Comparison of ENCODE assay signal across 19 cellular contexts in genomic region chr2:43738257-43738656, GRCh38. TPM values are rescaled to one million over a fixed set of nuclear protein-coding genes. Genes with fewer than 3 reads are reported as not detected.
DNase-seq lines count a peak whose midpoint lies in the region; ATAC-seq, FAIRE-seq and TF ChIP-seq lines count a peak whose summit lies in the region.
"Had no signal": no experiment of that assay in that cellular context is flagged by ENCODE, and none has a peak within 500 bp of the region (broad histone marks: within the 10 kb centered on the region; RNA-seq: fewer than 3 reads in every experiment).

No MANE protein-coding gene starts in this region.

- peak overlapping the region; percentile 89 for H3K27ac Mint-ChIP-seq in chondrocyte (ENCODE audit: unreplicated experiment)
- H3K27ac Mint-ChIP-seq: B cell; CD8-positive, alpha-beta T cell; H9 had no signal

- no peak for DNase-seq in A549 (ENCODE audit: low read depth in 1 of 2, low spot score in 1 of 2)
- no peak for DNase-seq in SK-N-SH
- no peak for DNase-seq in chondrocyte (ENCODE audit: low spot score)
- DNase-seq in osteoblast (ENCODE audit: insufficient read length, low spot score, missing footprints) = no peak
- DNase-seq in NCI-H524 (lab: John Stamatoyannopoulos, UW) = no peak
- no peak for DNase-seq in mesenteric fat pad (ENCODE audit: low spot score)
- DNase-seq in kidney = no peak
- DNase-seq: Calu3; CD8-positive, alpha-beta T cell; DMS 273 treated with DMSO at 0.1 percent for 48 hours; DMS53; DND-41; EL; H9 had no signal

- TF ChIP-seq EP300 in A549 (IDR thresholded peaks at IDR 0.05) = no peak
- no peak for TF ChIP-seq EP300 in SK-N-SH (IDR thresholded peaks at IDR 0.05; ENCODE audit: borderline replicate concordance in 1 of 2, low read depth in 1 of 2, low read length in 1 of 2)

- H3K9me3 ChIP-seq in A549 (no peaks in the 10 kb centered on the region), SK-N-SH (no peaks in the 10 kb centered on the region), osteoblast (ENCODE audit: low read depth, low read length) (no peaks in the 10 kb centered on the region), kidney (ENCODE audit: control insufficient read depth in 1 of 2, low read length in 2 of 2) (no peaks in the 10 kb centered on the region)
- H3K9me3 ChIP-seq: BLaER1 treated with 17β-estradiol and CSF1 and Interleukin-3, amounts not matched to agents 10 nM and 100 nM had no signal

- POLR2A ChIA-PET in A549 (lab: Yijun Ruan, JAX) (no interaction called here), SK-N-SH (lab: Yijun Ruan, JAX) (no interaction called here)

- H3K4me2 ChIP-seq in A549 (no peak overlapping the region), SK-N-SH (0 out of 2 replicates have a peak overlapping the region, but pooled peaks have one; percentile 1), osteoblast (ENCODE audit: insufficient read depth, low read length) (peak overlapping the region; percentile 63)
- H3K4me2 ChIP-seq: BLaER1 treated with 17β-estradiol and CSF1 and Interleukin-3, amounts not matched to agents 10 nM and 100 nM had no signal

- peaks cover 14% of the 10 kb centered on the region; the same call in 2 of the 3 replicates for H3K4me1 ChIP-seq in A549
- peaks cover 0 to 9% of the 10 kb centered on the region in 2 experiments; a peak in 3 of 4 replicates for H3K4me1 ChIP-seq in SK-N-SH (ENCODE audit: control insufficient read depth in 1 of 2, insufficient read depth in 2 of 2, low read depth in 1 of 2, low read length in 1 of 2)
- H3K4me1 ChIP-seq in osteoblast (ENCODE audit: insufficient read depth, low read length) = peaks cover 22% of the 10 kb centered on the region
- peaks cover 0 to 4% of the 10 kb centered on the region in 2 donors for H3K4me1 ChIP-seq in kidney (ENCODE audit: control insufficient read depth in 1 of 2, insufficient read depth in 1 of 2, low read depth in 1 of 2, low read length in 2 of 2)
- H3K4me1 ChIP-seq: BLaER1 treated with 17β-estradiol and CSF1 and Interleukin-3, amounts not matched to agents 10 nM and 100 nM had no signal

- H3F3A ChIP-seq in SK-N-SH (replicated peaks; ENCODE audit: insufficient read depth) = peaks cover 5% of the 10 kb centered on the region

- H3K27me3 ChIP-seq in SK-N-SH (ENCODE audit: insufficient read depth) (no peaks in the 10 kb centered on the region), osteoblast (ENCODE audit: insufficient read depth, low read length) (no peaks in the 10 kb centered on the region)
- H3K27me3 ChIP-seq: BLaER1 treated with 17β-estradiol and CSF1 and Interleukin-3, amounts not matched to agents 10 nM and 100 nM had no signal

- no peaks in the 10 kb centered on the region for H3K9me2 ChIP-seq in SK-N-SH

- TF ChIP-seq RAD21 in A549 (conservative IDR thresholded peaks at IDR 0.05 in 1 of 2, IDR thresholded peaks at IDR 0.05 in 1 of 2) = no peak
- no peak for TF ChIP-seq RAD21 in SK-N-SH (IDR thresholded peaks at IDR 0.05; ENCODE audit: low read length)

- H3K4me1 Mint-ChIP-seq in chondrocyte (ENCODE audit: low read depth) = peaks cover 32% of the 10 kb centered on the region
- H3K4me1 Mint-ChIP-seq: B cell had no signal

- H3K79me2 ChIP-seq in SK-N-SH (ENCODE audit: insufficient read depth) (no peaks in the 10 kb centered on the region), osteoblast (ENCODE audit: insufficient read depth, low read length) (no peaks in the 10 kb centered on the region)

- H4K20me1 ChIP-seq in SK-N-SH (ENCODE audit: insufficient read depth) (no peaks in the 10 kb centered on the region), osteoblast (ENCODE audit: insufficient read depth, low read length) (no peaks in the 10 kb centered on the region)
- H4K20me1 ChIP-seq: BLaER1 treated with 17β-estradiol and CSF1 and Interleukin-3, amounts not matched to agents 10 nM and 100 nM had no signal

- H3K36me3 Mint-ChIP-seq in chondrocyte (ENCODE audit: low read depth) = peaks cover under 1% of the 10 kb centered on the region
- H3K36me3 Mint-ChIP-seq: CD8-positive, alpha-beta T cell had no signal

- H3K27me3 Mint-ChIP-seq in chondrocyte (ENCODE audit: low read depth) = no peaks in the 10 kb centered on the region

- H3K27ac ChIP-seq in A549 = no peak overlapping the region
- H3K27ac ChIP-seq in SK-N-SH (ENCODE audit: low read depth in 2 of 2, low read length in 1 of 2) = peak overlapping the region in 1 of 2 experiments; percentile 63; a peak in 2 of 4 replicates
- peak overlapping the region; percentile 76 for H3K27ac ChIP-seq in osteoblast (ENCODE audit: low read depth, low read length)
- no peak overlapping the region for H3K27ac ChIP-seq in kidney (ENCODE audit: low read depth in 2 of 2, low read length in 2 of 2)
- H3K27ac ChIP-seq: 22Rv1; BLaER1 treated with 17β-estradiol and CSF1 and Interleukin-3, amounts not matched to agents 10 nM and 100 nM had no signal

- H3K9ac ChIP-seq in SK-N-SH (no peak overlapping the region), kidney (ENCODE audit: low read length in 2 of 2) (no peak overlapping the region)
- H3K9ac ChIP-seq: BLaER1 treated with 17β-estradiol and CSF1 and Interleukin-3, amounts not matched to agents 10 nM and 100 nM had no signal

- no peak for TF ChIP-seq POLR2A in A549 (IDR thresholded peaks at IDR 0.05; ENCODE audit: low read length)

- no peak overlapping the region for H3K4me3 ChIP-seq in A549
- H3K4me3 ChIP-seq in SK-N-SH (ENCODE audit: low read depth in 2 of 2, low read length in 1 of 2) = no peak overlapping the region
- H3K4me3 ChIP-seq in osteoblast (ENCODE audit: insufficient read depth, low read length) = no peak overlapping the region
- H3K4me3 ChIP-seq in kidney (ENCODE audit: low read length in 2 of 2) = no peak overlapping the region
- H3K4me3 ChIP-seq: BLaER1 treated with 17β-estradiol and CSF1 and Interleukin-3, amounts not matched to agents 10 nM and 100 nM; GM12878 had no signal

- H3K36me3 ChIP-seq in SK-N-SH (replicated peaks in 1 of 2; ENCODE audit: control insufficient read depth in 1 of 2, insufficient read depth in 2 of 2, low read length in 1 of 2) = no peaks in the 10 kb centered on the region
- no peaks in the 10 kb centered on the region for H3K36me3 ChIP-seq in osteoblast (ENCODE audit: insufficient read depth, low read length)
- H3K36me3 ChIP-seq in kidney (ENCODE audit: control insufficient read depth in 1 of 2, insufficient read depth in 2 of 2, low read length in 2 of 2) = no peaks in the 10 kb centered on the region
- H3K36me3 ChIP-seq: BLaER1 treated with 17β-estradiol and CSF1 and Interleukin-3, amounts not matched to agents 10 nM and 100 nM had no signal

- H2AFZ ChIP-seq in SK-N-SH (ENCODE audit: low read depth) (no peak overlapping the region), osteoblast (ENCODE audit: low read length) (no peak overlapping the region)

- TF ChIP-seq CTCF in A549 (IDR thresholded peaks at IDR 0.05) (no peak), SK-N-SH (IDR thresholded peaks at IDR 0.05) (no peak), chondrocyte (IDR thresholded peaks at IDR 0.05) (no peak), osteoblast (IDR thresholded peaks at IDR 0.05; ENCODE audit: extremely low read depth, low read depth, low read length) (no peak), kidney (IDR thresholded peaks at IDR 0.05; ENCODE audit: borderline replicate concordance, extremely low read depth, insufficient read depth) (no peak)

- ATAC-seq in A549 = no peak
- ATAC-seq: CD8-positive, alpha-beta T cell; GM12878 had no signal

- peak; percentile 7 for FAIRE-seq in A549 (lab: Jason Lieb, UNC)
- no peak for FAIRE-seq in kidney (lab: Jason Lieb, UNC)
- FAIRE-seq: GM12878, H1 had no signal

- intact Hi-C loops in kidney (cut with DNase I) = no loop called here

- no peaks in the 10 kb centered on the region for H3K9me3 Mint-ChIP-seq in chondrocyte (ENCODE audit: low read depth)
- H3K9me3 Mint-ChIP-seq: CD8-positive, alpha-beta T cell; H9 had no signal

- 86% methylated on average over 2 of the region's 2 CpGs for WGBS in A549 (ENCODE audit: missing lambda C conversion rate)
- WGBS in SK-N-SH (ENCODE audit: low lambda C conversion rate) = 89% methylated on average over 2 of the region's 2 CpGs

- CTCF ChIA-PET in A549 (lab: Yijun Ruan, JAX) = interaction anchor here (0.9 to 1.4 kb wide), 3 partner anchors 14 to 64 kb away, joined by 3 to 5 read pairs (median 3); no protein-coding TSS in a partner anchor
- CTCF ChIA-PET in SK-N-SH (lab: Yijun Ruan, JAX) = interaction anchor here (1.1 kb wide), 1 partner anchor 9 kb away, joined by 3 read pairs; no protein-coding TSS in a partner anchor

- no peak overlapping the region for H3K4me3 Mint-ChIP-seq in chondrocyte (ENCODE audit: unreplicated experiment)
- H3K4me3 Mint-ChIP-seq: B cell; CD8-positive, alpha-beta T cell; H9 had no signal

TF ChIP-seq in A549, 52 proteins besides CTCF, POLR2A, EP300 and RAD21 (continues in another document):
- no peak for TF ChIP-seq CEBPB (IDR thresholded peaks at IDR 0.05)
- TF ChIP-seq CBX2 (IDR thresholded peaks at IDR 0.05; ENCODE audit: borderline replicate concordance, low read depth) = no peak
- no peak for TF ChIP-seq SMC3 (IDR thresholded peaks at IDR 0.05)
- no peak for TF ChIP-seq NFE2L2 (conservative IDR thresholded peaks at IDR 0.05; ENCODE audit: low read length)
- TF ChIP-seq JUNB (IDR thresholded peaks at IDR 0.05) = no peak
- TF ChIP-seq CHD4 (IDR thresholded peaks at IDR 0.05; ENCODE audit: borderline replicate concordance) = no peak
- TF ChIP-seq CHD2 (IDR thresholded peaks at IDR 0.05; ENCODE audit: low read length, partially characterized antibody) = no peak

TF ChIP-seq in SK-N-SH, 30 proteins besides CTCF, POLR2A, EP300 and RAD21 (continues in another document):
- no peak for TF ChIP-seq NFIC (IDR thresholded peaks at IDR 0.05; ENCODE audit: borderline replicate concordance)
- TF ChIP-seq MXI1 (IDR thresholded peaks at IDR 0.05; ENCODE audit: low read depth, low read length) = no peak

RNA-seq across cellular contexts. Expression of gene DYNC2LI1, which starts 35.6 kb away (rescaled TPM):
- 33.5 and 44.3 TPM in 2 replicates for polyA plus RNA-seq in A549 (2011; rRNA removed)
- 7.9 and 8.8 TPM in 2 replicates for polyA plus RNA-seq in A549 (2012; cell fraction: cytosol; rRNA removed)
- polyA plus RNA-seq in A549 (2012; cell fraction: nucleus; rRNA removed) = 3.1 and 5.9 TPM in 2 replicates
- polyA plus RNA-seq in A549 (2017; fragmentation: RNase III; extraction: RNeasy Plus Mini Kit Qiagen cat#74134 plus additional on column Dnase treatment) = 22.2 to 28.2 TPM (median 23.7 TPM) in 3 replicates
- 6.5 and 6.7 TPM in 2 replicates for polyA minus RNA-seq in A549 (2011; rRNA and poly(A)+ RNA removed)
- 20.4 and 26.6 TPM in 2 replicates for polyA plus RNA-seq in SK-N-SH (2012; rRNA removed)
- polyA plus RNA-seq in SK-N-SH (2012; cell fraction: cytosol; rRNA removed) = 31.3 and 44.6 TPM in 2 replicates
- 20.7 and 36.7 TPM in 2 replicates for polyA plus RNA-seq in SK-N-SH (2012; cell fraction: nucleus; rRNA removed)
- total RNA-seq in chondrocyte = 10.8 to 16.9 TPM (median 11.1 TPM) in 3 replicates
- total RNA-seq in osteoblast = 26.8 and 29.2 TPM in 2 replicates
- total RNA-seq in mesenteric fat pad = 7.4 TPM
- 41.5 TPM for total RNA-seq in kidney
- polyA plus RNA-seq in kidney (ENCODE audit: insufficient read depth, low read depth, low replicate concordance) = 54.4 TPM
